In genomic region chr5:111259636-111260035, GRCh38 we compare ENCODE assay signal across 23 cellular contexts. TPM values are rescaled to one million over a fixed set of nuclear protein-coding genes. Genes with fewer than 3 reads are reported as not detected.
A peak's percentile ranks its signal among the peaks of the same experiment; 100 is the strongest.
DNase-seq lines count a peak whose midpoint lies in the region; ATAC-seq, FAIRE-seq and TF ChIP-seq lines count a peak whose summit lies in the region.
"Had no signal": no experiment of that assay in that cellular context is flagged by ENCODE, and none has a peak within 500 bp of the region (broad histone marks: within the 10 kb centered on the region; RNA-seq: fewer than 3 reads in every experiment).

No MANE protein-coding gene starts in this region.

- no peak overlapping the region for H3K27ac ChIP-seq in kidney (ENCODE audit: low read depth in 2 of 2, low read length in 2 of 2)
- H3K27ac ChIP-seq: C4-2B had no signal

- no peak for TF ChIP-seq CTCF in kidney (IDR thresholded peaks at IDR 0.05; ENCODE audit: borderline replicate concordance, extremely low read depth, insufficient read depth)

- H3K4me1 ChIP-seq in kidney (ENCODE audit: control insufficient read depth in 1 of 2, insufficient read depth in 1 of 2, low read depth in 1 of 2, low read length in 2 of 2): no peaks in the 10 kb centered on the region
- H3K4me1 ChIP-seq: Caco-2 had no signal

- no peak for TF ChIP-seq POLR2A in GM12892 (IDR thresholded peaks at IDR 0.05; ENCODE audit: low read depth, low read length)

- H3K36me3 Mint-ChIP-seq in activated naive CD8-positive, alpha-beta T cell treated with anti-CD3 and anti-CD28 coated beads, Interleukin-2, amount 50 U/mL, for 24 hours (ENCODE audit: low read depth): peaks cover 36% of the 10 kb centered on the region

- no peak overlapping the region for H3K9ac ChIP-seq in kidney (ENCODE audit: low read length in 2 of 2)

- no peaks in the 10 kb centered on the region for H3K27me3 Mint-ChIP-seq in activated naive CD8-positive, alpha-beta T cell treated with anti-CD3 and anti-CD28 coated beads, Interleukin-2, amount 50 U/mL, for 24 hours
- H3K27me3 Mint-ChIP-seq: B cell had no signal

- FAIRE-seq in GM12892 (lab: Jason Lieb, UNC) (peak; percentile 64), kidney (lab: Jason Lieb, UNC) (peak; percentile 23)
- FAIRE-seq: H54, HepG2 had no signal

- no peak overlapping the region for H3K4me3 ChIP-seq in kidney (ENCODE audit: low read length in 2 of 2)

- no peak overlapping the region for H3K4me3 Mint-ChIP-seq in activated naive CD8-positive, alpha-beta T cell treated with anti-CD3 and anti-CD28 coated beads, Interleukin-2, amount 50 U/mL, for 24 hours
- H3K4me3 Mint-ChIP-seq: B cell; CD8-positive, alpha-beta T cell had no signal

- H3K9me3 ChIP-seq in kidney (ENCODE audit: control insufficient read depth in 1 of 2, low read length in 2 of 2): no peaks in the 10 kb centered on the region
- H3K9me3 ChIP-seq: Caco-2 had no signal

- peaks cover 12% of the 10 kb centered on the region for H3K9me3 Mint-ChIP-seq in activated naive CD8-positive, alpha-beta T cell treated with anti-CD3 and anti-CD28 coated beads, Interleukin-2, amount 50 U/mL, for 24 hours

- H3K36me3 ChIP-seq in kidney (ENCODE audit: control insufficient read depth in 1 of 2, insufficient read depth in 2 of 2, low read length in 2 of 2): no peaks in the 10 kb centered on the region

- intact Hi-C loops in kidney (cut with DNase I): no loop called here

- peak overlapping the region; percentile 11 for H3K27ac Mint-ChIP-seq in activated naive CD8-positive, alpha-beta T cell treated with anti-CD3 and anti-CD28 coated beads, Interleukin-2, amount 50 U/mL, for 24 hours
- H3K27ac Mint-ChIP-seq: B cell had no signal

- DNase-seq in A172 (ENCODE audit: low spot score) (peak; percentile 3), GM12892 (ENCODE audit: insufficient read length) (no peak), kidney (no peak), NCI-H1436 treated with DMSO at 0.1 percent for 48 hours (lab: John Stamatoyannopoulos, UW) (no peak), GDM1 (lab: John Stamatoyannopoulos, UW) (no peak)
- no peak for DNase-seq in activated naive CD8-positive, alpha-beta T cell treated with anti-CD3 and anti-CD28 coated beads, Interleukin-2, amount 50 U/mL, for 24 hours
- DNase-seq: Caco-2; CD8-positive, alpha-beta T cell; Karpas-422; NCI-H1092; NCI-H1417 treated with DMSO at 0.1 percent for 48 hours; NCI-H187 treated with DMSO at 0.1 percent for 48 hours; NCI-H2171 treated with DMSO at 0.1 percent for 48 hours; NCI-H345; NCI-H524 treated with DMSO at 0.1 percent for 48 hours; NCI-H774; PC-3; SHP77 had no signal

- H3K4me1 Mint-ChIP-seq in activated naive CD8-positive, alpha-beta T cell treated with anti-CD3 and anti-CD28 coated beads, Interleukin-2, amount 50 U/mL, for 24 hours: peaks cover 42% of the 10 kb centered on the region

- ATAC-seq in activated naive CD8-positive, alpha-beta T cell treated with anti-CD3 and anti-CD28 coated beads, Interleukin-2, amount 50 U/mL, for 24 hours: no peak
- no peak for ATAC-seq in HG02763 (IDR thresholded peaks at IDR 0.05; ENCODE audit: unreplicated experiment)
- ATAC-seq: CD8-positive, alpha-beta T cell; HepG2; PC-3 had no signal

RNA-seq across cellular contexts. Expression of gene CAMK4, which starts 35.5 kb away (rescaled TPM):
- total RNA-seq in A172 (2014; rRNA removed; shearing (Covaris generic)): 8.1 and 12.9 TPM in 2 replicates
- 34.9 TPM for polyA plus RNA-seq in GM12892 (2012; ENCODE audit: missing spikeins)
- total RNA-seq in kidney: 4.7 TPM
- 0.37 TPM for polyA plus RNA-seq in kidney (ENCODE audit: insufficient read depth, low read depth, low replicate concordance)
- total RNA-seq: Caco-2, HepG2 had no signal
- polyA plus RNA-seq: HepG2 had no signal
